In genomic region chr16:49382916-49383315, GRCh38 we compare ENCODE assay signal across 11 cellular contexts. TPM values are rescaled to one million over a fixed set of nuclear protein-coding genes. Genes with fewer than 3 reads are reported as not detected.
DNase-seq lines count a peak whose midpoint lies in the region; ATAC-seq and TF ChIP-seq lines count a peak whose summit lies in the region.
"Had no signal": no experiment of that assay in that cellular context is flagged by ENCODE, and none has a peak within 500 bp of the region (broad histone marks: within the 10 kb centered on the region; RNA-seq: fewer than 3 reads in every experiment).

No MANE protein-coding gene starts in this region.

- H3K9me3 ChIP-seq in colonic mucosa = no peaks in the 10 kb centered on the region
- H3K9me3 ChIP-seq in ascending aorta = peaks cover 0 to 9% of the 10 kb centered on the region in 2 donors
- peaks cover 3% of the 10 kb centered on the region for H3K9me3 ChIP-seq in aorta (ENCODE audit: control insufficient read depth, low read length)
- H3K9me3 ChIP-seq: vagina had no signal

- H4K20me1 ChIP-seq in KMS-11 (ENCODE audit: insufficient read depth) = no peaks in the 10 kb centered on the region

- H3K4me2 ChIP-seq in KMS-11 = no peak overlapping the region

- H2AFZ ChIP-seq in KMS-11 (ENCODE audit: low read depth) = no peak overlapping the region

- H3K36me3 ChIP-seq in KMS-11 (ENCODE audit: insufficient read depth) (no peaks in the 10 kb centered on the region), colonic mucosa (no peaks in the 10 kb centered on the region), ascending aorta (no peaks in the 10 kb centered on the region), aorta (ENCODE audit: control insufficient read depth in 1 of 2, insufficient read depth in 2 of 2, low read length in 1 of 2) (no peaks in the 10 kb centered on the region)
- H3K36me3 ChIP-seq: vagina had no signal

- no peak overlapping the region for H3K27ac ChIP-seq in KMS-11
- no peak overlapping the region for H3K27ac ChIP-seq in colonic mucosa
- no peak overlapping the region for H3K27ac ChIP-seq in ascending aorta
- H3K27ac ChIP-seq in aorta (ENCODE audit: low read depth in 1 of 2, low read length in 2 of 2) = no peak overlapping the region
- H3K27ac ChIP-seq: vagina had no signal

- H3K4me3 ChIP-seq in KMS-11 (IDR thresholded peaks at IDR 0.05; ENCODE audit: insufficient read depth, low read depth, low read length) = no peak overlapping the region
- H3K4me3 ChIP-seq in colonic mucosa = no peak overlapping the region
- no peak overlapping the region for H3K4me3 ChIP-seq in ascending aorta
- H3K4me3 ChIP-seq in aorta (ENCODE audit: low read length in 2 of 2) = no peak overlapping the region
- H3K4me3 ChIP-seq: vagina had no signal

- H3K9ac ChIP-seq in KMS-11 (no peak overlapping the region), colonic mucosa (ENCODE audit: low read depth in 2 of 2, low read length in 2 of 2) (no peak overlapping the region)

- peaks cover 15% of the 10 kb centered on the region for H3K9me3 Mint-ChIP-seq in activated CD4-positive, alpha-beta T cell treated with anti-CD3 and anti-CD28 coated beads for 36 hours (ENCODE audit: low read depth)
- H3K9me3 Mint-ChIP-seq in activated CD4-positive, alpha-beta T cell treated with anti-CD3 and anti-CD28 coated beads, Interleukin-2, amount 10 ng/mL, durations not matched to agents 24 days and 14 days = peaks cover 6% of the 10 kb centered on the region
- peaks cover 7 to 14% of the 10 kb centered on the region in 2 donors for H3K9me3 Mint-ChIP-seq in stimulated activated naive B cell treated with anti-CD40 and anti-IgM and Interleukin-4, amounts not matched to agents 10 μg/mL and 1 μg/mL and 100 μg/mL, for 72 hours

- 36 to 56% methylated on average over 1 of the region's 1 CpG for WGBS in aorta, 2 donors

- no peaks in the 10 kb centered on the region for H3K4me1 ChIP-seq in KMS-11 (ENCODE audit: low read depth, poor library complexity, severe bottlenecking)
- H3K4me1 ChIP-seq in colonic mucosa = no peaks in the 10 kb centered on the region
- H3K4me1 ChIP-seq in ascending aorta = no peaks in the 10 kb centered on the region
- no peaks in the 10 kb centered on the region for H3K4me1 ChIP-seq in aorta (ENCODE audit: control insufficient read depth in 1 of 2, insufficient read depth in 2 of 2, low read length in 2 of 2)
- H3K4me1 ChIP-seq: vagina had no signal

- POLR2A ChIA-PET in activated CD4-positive, alpha-beta T cell treated with anti-CD3 and anti-CD28 coated beads for 36 hours (lab: Charles Lee) = interaction anchor here (0.6 kb wide), 1 partner anchor 494 kb away, joined by 3 read pairs; no protein-coding TSS in a partner anchor

- H3K27ac Mint-ChIP-seq in activated CD4-positive, alpha-beta T cell treated with anti-CD3 and anti-CD28 coated beads for 36 hours = no peak overlapping the region
- H3K27ac Mint-ChIP-seq in activated CD4-positive, alpha-beta T cell treated with anti-CD3 and anti-CD28 coated beads, Interleukin-2, amount 10 ng/mL, durations not matched to agents 24 days and 14 days = no peak overlapping the region
- H3K27ac Mint-ChIP-seq in stimulated activated naive B cell treated with anti-CD40 and anti-IgM and Interleukin-4, amounts not matched to agents 10 μg/mL and 1 μg/mL and 100 μg/mL, for 72 hours = no peak overlapping the region

- CTCF ChIA-PET in activated CD4-positive, alpha-beta T cell treated with anti-CD3 and anti-CD28 coated beads for 36 hours (lab: Charles Lee) = no interaction called here

- H3K79me2 ChIP-seq in KMS-11 (ENCODE audit: insufficient read depth, low read depth) = no peaks in the 10 kb centered on the region

- peak; percentile 37 for TF ChIP-seq CTCF in KMS-11 (conservative IDR thresholded peaks at IDR 0.05; ENCODE audit: low read depth, low read length)
- TF ChIP-seq CTCF in colonic mucosa (IDR thresholded peaks at IDR 0.05) = peak; percentile 13
- TF ChIP-seq CTCF in ascending aorta (IDR thresholded peaks at IDR 0.05) = no peak

- peaks cover 6% of the 10 kb centered on the region for H3K27me3 Mint-ChIP-seq in activated CD4-positive, alpha-beta T cell treated with anti-CD3 and anti-CD28 coated beads for 36 hours
- no peaks in the 10 kb centered on the region for H3K27me3 Mint-ChIP-seq in activated CD4-positive, alpha-beta T cell treated with anti-CD3 and anti-CD28 coated beads, Interleukin-2, amount 10 ng/mL, durations not matched to agents 24 days and 14 days
- H3K27me3 Mint-ChIP-seq in stimulated activated naive B cell treated with anti-CD40 and anti-IgM and Interleukin-4, amounts not matched to agents 10 μg/mL and 1 μg/mL and 100 μg/mL, for 72 hours = peaks cover 8 to 20% of the 10 kb centered on the region in 2 donors

- ATAC-seq in activated CD4-positive, alpha-beta T cell treated with anti-CD3 and anti-CD28 coated beads for 36 hours = no peak
- peak; percentile 42 to 51 for ATAC-seq in stimulated activated naive B cell treated with anti-CD40 and anti-IgM and Interleukin-4, amounts not matched to agents 10 μg/mL and 1 μg/mL and 100 μg/mL, for 72 hours (replicated peaks)
- ATAC-seq in HG02840 (IDR thresholded peaks at IDR 0.05; ENCODE audit: low FRiP score, unreplicated experiment) = no peak
- no peak for ATAC-seq in aorta (ENCODE audit: low FRiP score)

- peak; percentile 7 for DNase-seq in activated CD4-positive, alpha-beta T cell treated with anti-CD3 and anti-CD28 coated beads for 36 hours
- no peak for DNase-seq in activated CD4-positive, alpha-beta T cell treated with anti-CD3 and anti-CD28 coated beads, Interleukin-2, amount 10 ng/mL, durations not matched to agents 24 days and 14 days
- DNase-seq in colonic mucosa (no peak), ascending aorta (ENCODE audit: low spot score in 2 of 2) (no peak), aorta (no peak)
- no peak for DNase-seq in stimulated activated naive B cell treated with anti-CD40 and anti-IgM and Interleukin-4, amounts not matched to agents 10 μg/mL and 1 μg/mL and 100 μg/mL, for 72 hours

- H3K36me3 Mint-ChIP-seq in activated CD4-positive, alpha-beta T cell treated with anti-CD3 and anti-CD28 coated beads for 36 hours (ENCODE audit: low read depth) = no peaks in the 10 kb centered on the region
- H3K36me3 Mint-ChIP-seq in activated CD4-positive, alpha-beta T cell treated with anti-CD3 and anti-CD28 coated beads, Interleukin-2, amount 10 ng/mL, durations not matched to agents 24 days and 14 days (ENCODE audit: low read depth) = no peaks in the 10 kb centered on the region
- no peaks in the 10 kb centered on the region for H3K36me3 Mint-ChIP-seq in stimulated activated naive B cell treated with anti-CD40 and anti-IgM and Interleukin-4, amounts not matched to agents 10 μg/mL and 1 μg/mL and 100 μg/mL, for 72 hours

- H3K27me3 ChIP-seq in KMS-11 (ENCODE audit: insufficient read depth, low read depth) (no peaks in the 10 kb centered on the region), colonic mucosa (no peaks in the 10 kb centered on the region), ascending aorta (no peaks in the 10 kb centered on the region), aorta (ENCODE audit: control insufficient read depth in 1 of 2, insufficient read depth in 2 of 2, low read length in 1 of 2) (no peaks in the 10 kb centered on the region)
- H3K27me3 ChIP-seq: vagina had no signal

- no peaks in the 10 kb centered on the region for H3K4me1 Mint-ChIP-seq in activated CD4-positive, alpha-beta T cell treated with anti-CD3 and anti-CD28 coated beads for 36 hours
- no peaks in the 10 kb centered on the region for H3K4me1 Mint-ChIP-seq in activated CD4-positive, alpha-beta T cell treated with anti-CD3 and anti-CD28 coated beads, Interleukin-2, amount 10 ng/mL, durations not matched to agents 24 days and 14 days
- H3K4me1 Mint-ChIP-seq in stimulated activated naive B cell treated with anti-CD40 and anti-IgM and Interleukin-4, amounts not matched to agents 10 μg/mL and 1 μg/mL and 100 μg/mL, for 72 hours = no peaks in the 10 kb centered on the region

- intact Hi-C loops in activated CD4-positive, alpha-beta T cell treated with anti-CD3 and anti-CD28 coated beads for 36 hours (cut with DNase I, micrococcal nuclease) = no loop called here
- intact Hi-C loops in activated CD4-positive, alpha-beta T cell treated with anti-CD3 and anti-CD28 coated beads, Interleukin-2, amount 10 ng/mL, durations not matched to agents 24 days and 14 days (cut with micrococcal nuclease) = no loop called here
- intact Hi-C loops in colonic mucosa (cut with DNase I) = no loop called here
- intact Hi-C loops in ascending aorta (cut with DNase I) = no loop called here
- intact Hi-C loops in aorta (cut with DNase I) = no loop called here

- H3K4me3 Mint-ChIP-seq in activated CD4-positive, alpha-beta T cell treated with anti-CD3 and anti-CD28 coated beads for 36 hours = no peak overlapping the region
- no peak overlapping the region for H3K4me3 Mint-ChIP-seq in activated CD4-positive, alpha-beta T cell treated with anti-CD3 and anti-CD28 coated beads, Interleukin-2, amount 10 ng/mL, durations not matched to agents 24 days and 14 days
- no peak overlapping the region for H3K4me3 Mint-ChIP-seq in stimulated activated naive B cell treated with anti-CD40 and anti-IgM and Interleukin-4, amounts not matched to agents 10 μg/mL and 1 μg/mL and 100 μg/mL, for 72 hours

RNA-seq across cellular contexts. Expression of gene C16orf78, which starts 9.3 kb away (rescaled TPM):
- not detected for total RNA-seq in activated CD4-positive, alpha-beta T cell treated with anti-CD3 and anti-CD28 coated beads for 36 hours
- not detected in 2 replicates for total RNA-seq in activated CD4-positive, alpha-beta T cell treated with anti-CD3 and anti-CD28 coated beads, Interleukin-2, amount 10 ng/mL, durations not matched to agents 24 days and 14 days
- total RNA-seq in colonic mucosa (not detected), ascending aorta (not detected), aorta (not detected)
- not detected for polyA plus RNA-seq in aorta
- total RNA-seq: Daoy, pulmonary artery endothelial cell, vagina had no signal

Comparison
In these comparisons a context has a peak if more than half of its experiments do, and no peak if none do; other contexts are left out.
1. ATAC-seq: peak in stimulated activated naive B cell treated with anti-CD40 and anti-IgM and Interleukin-4, amounts not matched to agents 10 μg/mL and 1 μg/mL and 100 μg/mL, for 72 hours (2 of 2); none in activated CD4-positive, alpha-beta T cell treated with anti-CD3 and anti-CD28 coated beads for 36 hours (single experiment), HG02840 (single experiment) and aorta (single experiment).
2. CTCF ChIP-seq: peak in KMS-11 (single experiment) and colonic mucosa (single experiment); none in ascending aorta (0 of 3).